In genomic region chr7:68678196-68678595, GRCh38 we compare ENCODE assay signal across 24 cellular contexts.
"Had no signal": no experiment of that assay in that cellular context is flagged by ENCODE, and none has a peak within 500 bp of the region (broad histone marks: within the 10 kb centered on the region; RNA-seq: fewer than 3 reads in every experiment).

No MANE protein-coding gene starts in this region.

- H3K27me3 ChIP-seq: ascending aorta, esophagus muscularis mucosa had no signal

- H3K4me1 ChIP-seq: ascending aorta, esophagus muscularis mucosa, heart left ventricle had no signal

- H3K36me3 ChIP-seq: ascending aorta, esophagus muscularis mucosa, heart left ventricle had no signal

- DNase-seq: activated CD4-positive, alpha-beta memory T cell treated with anti-CD3 and anti-CD28 coated beads, Interleukin-2, amount 10 ng/mL, durations not matched to agents 7 days and 5 days; activated CD4-positive, alpha-beta T cell treated with anti-CD3 and anti-CD28 coated beads for 1 hour; activated CD4-positive, alpha-beta T cell treated with anti-CD3 and anti-CD28 coated beads for 4 hours; activated CD4-positive, alpha-beta T cell treated with anti-CD3 and anti-CD28 coated beads, Interleukin-2, amount 10 ng/mL, durations not matched to agents 7 days and 5 days; activated CD4-positive, alpha-beta T cell treated with anti-CD3 and anti-CD28 coated beads, Interleukin-2, amount 50 U/mL, for 4 hours; activated CD8-positive, alpha-beta memory T cell treated with anti-CD3 and anti-CD28 coated beads, Interleukin-2, amount 50 U/mL, for 48 hours; activated gamma-delta T cell; activated naive CD4-positive, alpha-beta T cell; activated naive CD4-positive, alpha-beta T cell treated with anti-CD3 and anti-CD28 coated beads, Interleukin-2, amount 10 ng/mL, durations not matched to agents 7 days and 5 days; activated naive CD8-positive, alpha-beta T cell treated with anti-CD3 and anti-CD28 coated beads, Interleukin-2, amount 10 ng/mL, durations not matched to agents 7 days and 5 days; activated T-cell treated with anti-CD3 and anti-CD28 coated beads for 4 hours; activated T-cell treated with anti-CD3 and anti-CD28 coated beads, Interleukin-2, amount 50 U/mL, for 24 hours; activated T-cell treated with anti-CD3 and anti-CD28 coated beads, Interleukin-2, amount 50 U/mL, for 72 hours; cortex of kidney; dermis blood vessel endothelial cell; effector CD4-positive, alpha-beta T cell; effector memory CD8-positive, alpha-beta T cell; erythroblast; foreskin fibroblast; T-helper 2 cell had no signal

- H3K4me3 ChIP-seq: ascending aorta, esophagus muscularis mucosa, heart left ventricle had no signal

- H3K27ac ChIP-seq: ascending aorta, esophagus muscularis mucosa, heart left ventricle, VCaP had no signal
